Comparison of ENCODE assay signal across 14 cellular contexts in genomic region chr16:31754998-31755615, GRCh38.
"Had no signal": no experiment of that assay in that cellular context is flagged by ENCODE, and none has a peak within 500 bp of the region (broad histone marks: within the 10 kb centered on the region; RNA-seq: fewer than 3 reads in every experiment).

No MANE protein-coding gene starts in this region.

- H2AFZ ChIP-seq: neural progenitor cell had no signal

- DNase-seq: activated T-cell treated with anti-CD3 and anti-CD28 coated beads, Interleukin-2, amount 50 U/mL, for 1 hour; amygdala; brain microvascular endothelial cell; foreskin keratinocyte; head of caudate nucleus; islet precursor cell; mesendoderm; pancreas; small intestine; substantia nigra had no signal

- H3K27ac Mint-ChIP-seq: activated naive CD4-positive, alpha-beta T cell treated with anti-CD3 and anti-CD28 coated beads, Interleukin-2, amount 50 U/mL, for 24 hours; neural progenitor cell; stimulated activated memory B cell treated with anti-CD40 and anti-IgM and Interleukin-4, amounts not matched to agents 10 μg/mL and 1 μg/mL and 100 μg/mL, for 72 hours had no signal

- H3K27me3 ChIP-seq: brain microvascular endothelial cell, esophagus muscularis mucosa, foreskin keratinocyte, neural progenitor cell, pancreas had no signal

- H3K9ac ChIP-seq: neural progenitor cell had no signal

- H3K27ac ChIP-seq: brain microvascular endothelial cell, esophagus muscularis mucosa, foreskin keratinocyte, neural progenitor cell, pancreas had no signal

- H3K4me3 Mint-ChIP-seq: activated naive CD4-positive, alpha-beta T cell treated with anti-CD3 and anti-CD28 coated beads, Interleukin-2, amount 50 U/mL, for 24 hours; neural progenitor cell; stimulated activated memory B cell treated with anti-CD40 and anti-IgM and Interleukin-4, amounts not matched to agents 10 μg/mL and 1 μg/mL and 100 μg/mL, for 72 hours had no signal

- H3K4me2 ChIP-seq: neural progenitor cell had no signal

- H3K27me3 Mint-ChIP-seq: activated naive CD4-positive, alpha-beta T cell treated with anti-CD3 and anti-CD28 coated beads, Interleukin-2, amount 50 U/mL, for 24 hours; stimulated activated memory B cell treated with anti-CD40 and anti-IgM and Interleukin-4, amounts not matched to agents 10 μg/mL and 1 μg/mL and 100 μg/mL, for 72 hours had no signal

- H3K4me3 ChIP-seq: esophagus muscularis mucosa, pancreas had no signal

- H3K4me1 ChIP-seq: esophagus muscularis mucosa, foreskin keratinocyte, neural progenitor cell, pancreas had no signal

- H3K4me1 Mint-ChIP-seq: neural progenitor cell; stimulated activated memory B cell treated with anti-CD40 and anti-IgM and Interleukin-4, amounts not matched to agents 10 μg/mL and 1 μg/mL and 100 μg/mL, for 72 hours had no signal
